Comparison of ENCODE assay signal across 8 cellular contexts in the genomic region with DNA sequence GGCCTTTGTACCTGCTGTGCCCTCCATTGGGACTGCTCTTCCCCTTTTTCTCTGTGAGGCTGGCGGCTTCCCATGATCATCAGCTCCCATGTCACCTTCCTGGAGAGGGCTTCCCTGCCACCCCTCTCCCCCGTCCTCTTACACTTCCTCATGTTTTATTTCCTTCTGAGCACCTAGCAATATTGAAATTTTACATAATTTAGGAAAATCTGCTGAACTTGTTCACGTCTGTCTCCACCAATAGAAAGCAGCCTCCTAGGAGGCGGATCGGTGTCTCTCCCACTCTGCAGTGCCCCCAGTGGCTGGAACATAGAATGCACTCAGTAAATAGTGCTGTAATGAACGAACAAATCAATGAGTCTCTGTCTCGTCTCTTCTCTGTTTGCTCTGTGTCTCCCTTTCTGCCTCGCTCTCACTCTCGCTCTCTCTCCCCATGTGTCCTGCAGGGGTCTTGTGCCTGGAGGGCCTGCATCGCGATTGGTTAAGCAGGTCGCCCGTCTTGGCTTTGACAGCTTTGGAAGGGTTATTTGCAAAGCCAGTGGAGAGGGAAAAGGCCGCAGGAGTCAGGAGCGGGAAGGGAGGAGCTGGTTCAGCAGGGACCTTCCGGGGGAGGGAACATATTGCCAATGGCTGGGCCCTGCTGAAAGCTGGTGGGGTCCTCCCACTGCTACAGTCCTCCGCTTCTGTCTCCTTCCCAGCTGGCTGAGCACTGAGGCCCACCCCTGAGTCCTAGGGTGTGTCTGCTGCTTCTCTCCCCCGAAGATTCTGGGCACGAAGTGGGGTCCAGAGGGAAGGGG. TPM values are rescaled to one million over a fixed set of nuclear protein-coding genes. Genes with fewer than 3 reads are reported as not detected.
DNase-seq lines count a peak whose midpoint lies in the region; ATAC-seq, FAIRE-seq and TF ChIP-seq lines count a peak whose summit lies in the region.

No MANE protein-coding gene starts in this region.

- peak overlapping the region; percentile 9 for H3K9ac ChIP-seq in keratinocyte (ENCODE audit: control insufficient read depth, extremely low read depth, insufficient read depth, low read length)

- H3K79me2 ChIP-seq in keratinocyte (ENCODE audit: control insufficient read depth, insufficient read depth, low read length): no peaks in the 10 kb centered on the region

- DNase-seq in AG20443 (ENCODE audit: low spot score): peak; percentile 87
- DNase-seq in NCI-H2029 treated with DMSO at 0.1 percent for 48 hours (lab: John Stamatoyannopoulos, UW): peak; percentile 79
- DNase-seq in WERI-Rb-1: peak; percentile 73
- peak; percentile 9 for DNase-seq in central memory CD4-positive, alpha-beta T cell
- DNase-seq in keratinocyte (ENCODE audit: low read depth, low spot score): peak; percentile 4
- peak; percentile 37 to 69 for DNase-seq in stimulated activated CD4-positive, alpha-beta T cell treated with anti-CD3 and anti-CD28 coated beads, Interleukin-12 subunit alpha, Interleukin-12 subunit beta, amount 100 ng/mL, for 24 hours (ENCODE audit: low read depth in 2 of 2)

- no peak for FAIRE-seq in keratinocyte (lab: Jason Lieb, UNC)

- H3K27me3 ChIP-seq in WERI-Rb-1 (ENCODE audit: insufficient read depth, low read depth, severe bottlenecking): no peaks in the 10 kb centered on the region
- H3K27me3 ChIP-seq in keratinocyte (ENCODE audit: control insufficient read depth, extremely low read depth, insufficient read depth, low read length): no peaks in the 10 kb centered on the region

- peak overlapping the region; percentile 62 for H3K4me2 ChIP-seq in keratinocyte (ENCODE audit: control insufficient read depth, extremely low read depth, insufficient read depth, low read depth, low read length)

- H3K4me3 ChIP-seq in WERI-Rb-1 (ENCODE audit: low read depth, low read length) (peak overlapping the region; percentile 33), keratinocyte (ENCODE audit: control insufficient read depth in 2 of 3, extremely low read depth in 1 of 3, insufficient read depth in 2 of 3, low read depth in 1 of 3, low read length in 3 of 3) (peak overlapping the region in 2 of 3 experiments; percentile 29 to 32)

- H2AFZ ChIP-seq in keratinocyte (ENCODE audit: control insufficient read depth, low read length): peak overlapping the region; percentile 75

- ATAC-seq in GM21619 (IDR thresholded peaks at IDR 0.05; ENCODE audit: unreplicated experiment) (peak; percentile 70), HG02870 (IDR thresholded peaks at IDR 0.05; ENCODE audit: unreplicated experiment) (no peak)

- H3K9me1 ChIP-seq in keratinocyte (ENCODE audit: control insufficient read depth, extremely low read depth, insufficient read depth, low read length): no peaks in the 10 kb centered on the region

- no peaks in the 10 kb centered on the region for H3K36me3 ChIP-seq in WERI-Rb-1
- no peaks in the 10 kb centered on the region for H3K36me3 ChIP-seq in keratinocyte (ENCODE audit: control insufficient read depth in 2 of 2, extremely low read depth in 1 of 2, insufficient read depth in 2 of 2, low read length in 2 of 2)

- dilution Hi-C loops in keratinocyte (cut with MboI; ENCODE audit: extremely low pct_ligation_motif_present, low sequenced_read_pairs): no loop called here

- TF ChIP-seq CTCF in WERI-Rb-1 (IDR thresholded peaks at IDR 0.05; ENCODE audit: low read depth, low read length) (peak; percentile 77), keratinocyte (optimal IDR thresholded peaks at IDR 0.05 in 1 of 3, IDR thresholded peaks at IDR 0.05 in 1 of 3, conservative IDR thresholded peaks at IDR 0.05 in 1 of 3; ENCODE audit: extremely low read depth in 1 of 3, insufficient read depth in 2 of 3, low read length in 3 of 3) (peak; percentile 66 to 93 (median 83))

- H4K20me1 ChIP-seq in keratinocyte (ENCODE audit: control insufficient read depth, extremely low read depth, insufficient read depth, low read length): no peaks in the 10 kb centered on the region

- no peaks in the 10 kb centered on the region for H3K4me1 ChIP-seq in keratinocyte (ENCODE audit: control insufficient read depth, extremely low read depth, insufficient read depth, low read length)

- H3K9me3 ChIP-seq in WERI-Rb-1 (ENCODE audit: severe bottlenecking) (no peaks in the 10 kb centered on the region), keratinocyte (ENCODE audit: control insufficient read depth, low read depth, low read length) (no peaks in the 10 kb centered on the region)

- peak overlapping the region; percentile 74 for H3K27ac ChIP-seq in WERI-Rb-1
- H3K27ac ChIP-seq in keratinocyte (ENCODE audit: control insufficient read depth, insufficient read depth, low read length): no peak overlapping the region

RNA-seq across cellular contexts. Expression of a gene that starts 12.1 kb away (rescaled TPM):
- polyA plus RNA-seq in keratinocyte: not detected in 3 replicates
- not detected for polyA plus RNA-seq in keratinocyte (2011; ENCODE audit: low read depth)
- polyA plus RNA-seq in keratinocyte (2011; cell fraction: cytosol; rRNA removed): not detected in 2 replicates
- polyA plus RNA-seq in keratinocyte (2011; cell fraction: nucleus; rRNA removed): not detected in 2 replicates
- polyA plus RNA-seq in keratinocyte (2012; ENCODE audit: low replicate concordance): not detected in 2 replicates
- polyA minus RNA-seq in keratinocyte: not detected in 3 replicates
- not detected for polyA minus RNA-seq in keratinocyte (2011; cell fraction: cytosol; rRNA and poly(A)+ RNA removed)
- not detected in 2 replicates for polyA minus RNA-seq in keratinocyte (2011; cell fraction: nucleus; rRNA and poly(A)+ RNA removed)

RNA-seq across cellular contexts. Expression of a gene that starts 49.2 kb away (rescaled TPM):
- polyA plus RNA-seq in keratinocyte: 0.63 to 1.3 TPM (median 1.1 TPM) in 3 replicates
- 0.10 TPM for polyA plus RNA-seq in keratinocyte (2011; ENCODE audit: low read depth)
- 0.36 and 0.44 TPM in 2 replicates for polyA plus RNA-seq in keratinocyte (2011; cell fraction: cytosol; rRNA removed)
- 4.2 and 5.0 TPM in 2 replicates for polyA plus RNA-seq in keratinocyte (2011; cell fraction: nucleus; rRNA removed)
- polyA plus RNA-seq in keratinocyte (2012; ENCODE audit: low replicate concordance): 0.21 and 0.56 TPM in 2 replicates
- polyA minus RNA-seq in keratinocyte: 0.63 to 1.4 TPM in 2 of 3 replicates, not detected in the other
- not detected for polyA minus RNA-seq in keratinocyte (2011; cell fraction: cytosol; rRNA and poly(A)+ RNA removed)
- 0.74 and 2.1 TPM in 2 replicates for polyA minus RNA-seq in keratinocyte (2011; cell fraction: nucleus; rRNA and poly(A)+ RNA removed)

Comparison
In these comparisons a context has a peak if more than half of its experiments do, and no peak if none do; other contexts are left out.
1. DNase-seq: peak in every context shown above with its lines; median percentile 87 in AG20443; 79 in NCI-H2029 treated with DMSO at 0.1 percent for 48 hours; 73 in WERI-Rb-1; 53 in stimulated activated CD4-positive, alpha-beta T cell treated with anti-CD3 and anti-CD28 coated beads, Interleukin-12 subunit alpha, Interleukin-12 subunit beta, amount 100 ng/mL, for 24 hours; 9 in central memory CD4-positive, alpha-beta T cell; 4 in keratinocyte.